ENCODE assay signal across 1 cellular context in genomic region chr19:34220472-34221063, GRCh38.
TF ChIP-seq lines count a peak whose summit lies in the region.

No MANE protein-coding gene starts in this region.

TF ChIP-seq in GM23338, 12 proteins besides CTCF, POLR2A, EP300 and RAD21 (continued from another document):
- TF ChIP-seq ZNF462 (CRISPR knock-in tag; IDR thresholded peaks at IDR 0.05) (no peak), ETS1 (IDR thresholded peaks at IDR 0.05) (no peak), JUNB (IDR thresholded peaks at IDR 0.05; ENCODE audit: unreplicated experiment) (no peak), POLR2AphosphoS5 (IDR thresholded peaks at IDR 0.05; ENCODE audit: low read depth) (no peak), EZH2 (IDR thresholded peaks at IDR 0.05; ENCODE audit: low read depth, unreplicated experiment) (no peak), NANOG (IDR thresholded peaks at IDR 0.05; ENCODE audit: borderline replicate concordance) (no peak)
